Comparison of ENCODE assay signal across 18 cellular contexts in genomic region chr4:53810643-53811042, GRCh38.
A peak's percentile ranks its signal among the peaks of the same experiment; 100 is the strongest.
DNase-seq lines count a peak whose midpoint lies in the region; ATAC-seq and TF ChIP-seq lines count a peak whose summit lies in the region.
"Had no signal": no experiment of that assay in that cellular context is flagged by ENCODE, and none has a peak within 500 bp of the region (broad histone marks: within the 10 kb centered on the region; RNA-seq: fewer than 3 reads in every experiment).

No MANE protein-coding gene starts in this region.

- H3K36me3 ChIP-seq in IMR-90 (ENCODE audit: control insufficient read depth, insufficient read depth, low read length) (no peaks in the 10 kb centered on the region), esophagus muscularis mucosa (no peaks in the 10 kb centered on the region), neuronal stem cell (replicated peaks in 1 of 2; ENCODE audit: control insufficient read depth in 2 of 2, insufficient read depth in 2 of 2, low read length in 2 of 2) (no peaks in the 10 kb centered on the region), endodermal cell (ENCODE audit: control insufficient read depth, insufficient read depth, low read length) (no peaks in the 10 kb centered on the region)
- H3K36me3 ChIP-seq: BLaER1 treated with 17β-estradiol and CSF1 and Interleukin-3, amounts not matched to agents 10 nM and 100 nM had no signal

- H3K18ac ChIP-seq in IMR-90 (ENCODE audit: low read depth, low read length) (peak overlapping the region; percentile 24; the same call in 1 of the 2 replicates), neuronal stem cell (ENCODE audit: low read length) (peak overlapping the region; percentile 21)

- no peak overlapping the region for H3K4me3 Mint-ChIP-seq in endodermal cell
- H3K4me3 Mint-ChIP-seq: B cell; CD4-positive, alpha-beta T cell; CD8-positive, alpha-beta T cell had no signal

- H4K20me1 ChIP-seq in IMR-90 (ENCODE audit: insufficient read depth, low read length) = no peaks in the 10 kb centered on the region
- H4K20me1 ChIP-seq: BLaER1 treated with 17β-estradiol and CSF1 and Interleukin-3, amounts not matched to agents 10 nM and 100 nM had no signal

- TF ChIP-seq CTCF in IMR-90 (conservative IDR thresholded peaks at IDR 0.05; ENCODE audit: low read depth, low read length) (no peak), esophagus muscularis mucosa (IDR thresholded peaks at IDR 0.05) (no peak), endodermal cell (conservative IDR thresholded peaks at IDR 0.05) (no peak)

- H3K14ac ChIP-seq in IMR-90 (replicated peaks; ENCODE audit: low read depth, low read length) (no peak overlapping the region), neuronal stem cell (ENCODE audit: low read length) (no peak overlapping the region)

- no peak overlapping the region for H2BK5ac ChIP-seq in IMR-90 (ENCODE audit: low read depth, low read length, poor library complexity, severe bottlenecking)
- no peak overlapping the region for H2BK5ac ChIP-seq in neuronal stem cell (ENCODE audit: low read length)

- H2AK5ac ChIP-seq in IMR-90 (ENCODE audit: low read depth, low read length) (peak overlapping the region; percentile 4), neuronal stem cell (ENCODE audit: low read depth, low read length) (no peak overlapping the region)

- BruUV-seq in IMR-90 (replicated peaks; lab: Mats Ljungman, UMichigan) = no TSS peak

- H3K79me1 ChIP-seq in IMR-90 (ENCODE audit: low read depth in 1 of 2, low read length in 2 of 2) = no peaks in the 10 kb centered on the region
- H3K79me1 ChIP-seq in neuronal stem cell (ENCODE audit: low read depth, low read length) = no peaks in the 10 kb centered on the region

- H3K4me1 ChIP-seq in IMR-90 (ENCODE audit: control insufficient read depth, insufficient read depth, low read length) = peaks cover 2% of the 10 kb centered on the region
- H3K4me1 ChIP-seq in esophagus muscularis mucosa = no peaks in the 10 kb centered on the region
- no peaks in the 10 kb centered on the region for H3K4me1 ChIP-seq in neuronal stem cell (ENCODE audit: control insufficient read depth in 2 of 2, insufficient read depth in 1 of 2, low read depth in 1 of 2, low read length in 2 of 2)
- H3K4me1 ChIP-seq in endodermal cell (ENCODE audit: control insufficient read depth, insufficient read depth, low read length) = no peaks in the 10 kb centered on the region
- H3K4me1 ChIP-seq: A549; BLaER1 treated with 17β-estradiol and CSF1 and Interleukin-3, amounts not matched to agents 10 nM and 100 nM; Caco-2 had no signal

- in situ Hi-C loops in IMR-90 (cut with MboI; ENCODE audit: low sequenced_read_pairs) = no loop called here

- H3K9me1 ChIP-seq in IMR-90 (ENCODE audit: insufficient read depth, low read length) = peaks cover 4% of the 10 kb centered on the region

- no peak overlapping the region for H3K4me2 ChIP-seq in IMR-90 (ENCODE audit: low read depth, low read length)
- no peak overlapping the region for H3K4me2 ChIP-seq in neuronal stem cell (ENCODE audit: insufficient read depth, low read length, poor library complexity, severe bottlenecking)
- H3K4me2 ChIP-seq: A549; BLaER1 treated with 17β-estradiol and CSF1 and Interleukin-3, amounts not matched to agents 10 nM and 100 nM had no signal

- TF ChIP-seq EP300 in esophagus muscularis mucosa (IDR thresholded peaks at IDR 0.05) = no peak

- H3K4me3 ChIP-seq in IMR-90 (ENCODE audit: insufficient read depth, low read depth, low read length) (no peak overlapping the region), esophagus muscularis mucosa (no peak overlapping the region), neuronal stem cell (ENCODE audit: low read length in 2 of 2) (no peak overlapping the region), endodermal cell (ENCODE audit: low read length) (no peak overlapping the region)
- H3K4me3 ChIP-seq: A549; BLaER1 treated with 17β-estradiol and CSF1 and Interleukin-3, amounts not matched to agents 10 nM and 100 nM had no signal

- no peak overlapping the region for H2BK12ac ChIP-seq in neuronal stem cell (ENCODE audit: low read length)

- peaks cover 4% of the 10 kb centered on the region for H3K27me3 Mint-ChIP-seq in endodermal cell (ENCODE audit: insufficient read depth)

- no peak overlapping the region for H3K23ac ChIP-seq in IMR-90 (ENCODE audit: low read depth, low read length)
- H3K23ac ChIP-seq in neuronal stem cell (ENCODE audit: low read depth, low read length, poor library complexity) = no peak overlapping the region

- H4K5ac ChIP-seq in IMR-90 (ENCODE audit: low read depth, low read length) = no peak overlapping the region; the same call in 1 of the 2 replicates

- no peaks in the 10 kb centered on the region for H3K27me3 ChIP-seq in IMR-90 (ENCODE audit: control insufficient read depth, insufficient read depth, low read length)
- no peaks in the 10 kb centered on the region for H3K27me3 ChIP-seq in esophagus muscularis mucosa
- no peaks in the 10 kb centered on the region for H3K27me3 ChIP-seq in neuronal stem cell (ENCODE audit: control insufficient read depth in 3 of 3, insufficient read depth in 3 of 3, low read depth in 1 of 3, low read length in 3 of 3)
- no peaks in the 10 kb centered on the region for H3K27me3 ChIP-seq in endodermal cell (ENCODE audit: control insufficient read depth, insufficient read depth, low read length, poor library complexity, severe bottlenecking)
- H3K27me3 ChIP-seq: BLaER1 treated with 17β-estradiol and CSF1 and Interleukin-3, amounts not matched to agents 10 nM and 100 nM had no signal

- H4K91ac ChIP-seq in IMR-90 (ENCODE audit: insufficient read depth, low read depth, low read length) (no peak overlapping the region), neuronal stem cell (ENCODE audit: low read depth, low read length, poor library complexity) (no peak overlapping the region)

- H2BK15ac ChIP-seq in IMR-90 (ENCODE audit: low read depth, low read length) = peak overlapping the region; percentile 53; the same call in 1 of the 3 replicates
- no peak overlapping the region for H2BK15ac ChIP-seq in neuronal stem cell (ENCODE audit: low read length)

- H4K8ac ChIP-seq in IMR-90 (ENCODE audit: low read depth in 2 of 2, low read length in 2 of 2) = no peak overlapping the region
- no peak overlapping the region for H4K8ac ChIP-seq in neuronal stem cell (ENCODE audit: low read depth, low read length)

- no peaks in the 10 kb centered on the region; the same call in 1 of the 2 replicates for H3K9me3 ChIP-seq in IMR-90 (ENCODE audit: control insufficient read depth, insufficient read depth, low read length)
- H3K9me3 ChIP-seq in esophagus muscularis mucosa = no peaks in the 10 kb centered on the region
- no peaks in the 10 kb centered on the region for H3K9me3 ChIP-seq in neuronal stem cell (replicated peaks in 1 of 2; ENCODE audit: control insufficient read depth in 2 of 2, insufficient read depth in 1 of 2, low read depth in 1 of 2, low read length in 2 of 2)
- no peaks in the 10 kb centered on the region for H3K9me3 ChIP-seq in endodermal cell (ENCODE audit: control insufficient read depth, low read length)
- H3K9me3 ChIP-seq: A549; BLaER1 treated with 17β-estradiol and CSF1 and Interleukin-3, amounts not matched to agents 10 nM and 100 nM; Caco-2 had no signal

- dilution Hi-C loops in IMR-90 (cut with HindIII; ENCODE audit: low sequenced_read_pairs, unreplicated experiment) = no loop called here

- CTCF ChIA-PET in IMR-90 (lab: Yijun Ruan, JAX) = no interaction called here

- H3K4ac ChIP-seq in IMR-90 (ENCODE audit: low read depth, low read length) (peak overlapping the region; percentile 9; the same call in 1 of the 2 replicates), neuronal stem cell (ENCODE audit: low read length) (no peak overlapping the region)

- H3K9me3 Mint-ChIP-seq in endodermal cell = no peaks in the 10 kb centered on the region
- H3K9me3 Mint-ChIP-seq: CD4-positive, alpha-beta T cell; CD8-positive, alpha-beta T cell had no signal

- H2BK120ac ChIP-seq in IMR-90 (ENCODE audit: low read depth, low read length) (no peak overlapping the region), neuronal stem cell (ENCODE audit: low read depth, low read length) (no peak overlapping the region)

- no peak for TF ChIP-seq POLR2A in IMR-90 (IDR thresholded peaks at IDR 0.05; ENCODE audit: low read depth, low read length)
- no peak for TF ChIP-seq POLR2A in esophagus muscularis mucosa (IDR thresholded peaks at IDR 0.05; ENCODE audit: low read depth)

- 0 out of 2 replicates have a peak overlapping the region, but pooled peaks have one; percentile 10 for H2BK20ac ChIP-seq in IMR-90 (ENCODE audit: low read depth, low read length)

- POLR2A ChIA-PET in IMR-90 (lab: Charles Lee; ENCODE audit: unreplicated experiment) = no interaction called here

- no peak overlapping the region for H3K9ac ChIP-seq in IMR-90 (ENCODE audit: low read depth, low read length)
- no peak overlapping the region for H3K9ac ChIP-seq in neuronal stem cell (ENCODE audit: low read depth, low read length, poor library complexity)
- no peak overlapping the region for H3K9ac ChIP-seq in endodermal cell (ENCODE audit: extremely low read depth, low read length, poor library complexity, severe bottlenecking)
- H3K9ac ChIP-seq: BLaER1 treated with 17β-estradiol and CSF1 and Interleukin-3, amounts not matched to agents 10 nM and 100 nM had no signal

- peak; percentile 17; the same call in 1 of the 2 replicates for ATAC-seq in IMR-90 (ENCODE audit: low read depth)
- no peak for ATAC-seq in stimulated activated naive CD8-positive, alpha-beta T cell treated with anti-CD3 and anti-CD28 coated beads, Interleukin-15, Interleukin-2, amounts not matched to agents 100 U/mL and 50 U/mL, for 24 hours
- ATAC-seq: A549; CD8-positive, alpha-beta T cell had no signal

- H2AFZ ChIP-seq in IMR-90 (replicated peaks; ENCODE audit: low read length, poor library complexity) (no peak overlapping the region), neuronal stem cell (ENCODE audit: low read length) (no peak overlapping the region)

- H3K27ac ChIP-seq in IMR-90 (ENCODE audit: insufficient read depth, low read length) (0 out of 2 replicates have a peak overlapping the region, but pooled peaks have one; percentile 7), esophagus muscularis mucosa (replicated peaks in 1 of 4) (peak overlapping the region in 1 of 4 donors; percentile 16), neuronal stem cell (replicated peaks; ENCODE audit: low read length) (no peak overlapping the region), endodermal cell (ENCODE audit: low read depth, low read length) (no peak overlapping the region)
- H3K27ac ChIP-seq: 22Rv1; A549; BLaER1 treated with 17β-estradiol and CSF1 and Interleukin-3, amounts not matched to agents 10 nM and 100 nM; C4-2B had no signal

- 100% methylated on average over 1 of the region's 4 CpGs; no CpG with 5 or more reads in 1 of the 2 experiments for WGBS in IMR-90 (ENCODE audit: extremely low coverage in 2 of 2, insufficient read length in 1 of 2), 2 experiments
- whole genome bisulfite sequencing in esophagus muscularis mucosa = 93% methylated on average over 4 of the region's 4 CpGs
- WGBS in neuronal stem cell (ENCODE audit: extremely low coverage in 2 of 2, insufficient read length in 2 of 2, insufficient replicate concordance in 1 of 2), 2 donors = no CpG with 5 or more reads among the region's 4 CpGs
- 89% methylated on average over 3 to 4 of the region's 4 CpGs for WGBS in endodermal cell (ENCODE audit: insufficient coverage in 1 of 2, insufficient read length in 1 of 2), 2 experiments

- H3K36me3 Mint-ChIP-seq in endodermal cell (ENCODE audit: low read depth) = no peaks in the 10 kb centered on the region
- H3K36me3 Mint-ChIP-seq: CD8-positive, alpha-beta T cell had no signal

- TF ChIP-seq RAD21 in IMR-90 (IDR thresholded peaks at IDR 0.05; ENCODE audit: low read length) = no peak

- H3K4me1 Mint-ChIP-seq in endodermal cell = no peaks in the 10 kb centered on the region
- H3K4me1 Mint-ChIP-seq: B cell had no signal

- no peak overlapping the region for H3K27ac Mint-ChIP-seq in endodermal cell
- H3K27ac Mint-ChIP-seq: B cell; CD4-positive, alpha-beta T cell; CD8-positive, alpha-beta T cell had no signal

- no peak overlapping the region for H2AK9ac ChIP-seq in IMR-90 (replicated peaks; ENCODE audit: low read depth, low read length, poor library complexity)

- intact Hi-C loops in IMR-90 (cut with micrococcal nuclease) = no loop called here
- intact Hi-C loops in esophagus muscularis mucosa (cut with DNase I) = no loop called here

- no peak overlapping the region for H3K56ac ChIP-seq in IMR-90 (ENCODE audit: extremely low read depth, insufficient read depth, low read length)

- DNase-seq in IMR-90 (no peak), esophagus muscularis mucosa (ENCODE audit: extremely low spot score) (peak; percentile 78), neuronal stem cell (ENCODE audit: low spot score) (no peak), foreskin melanocyte (no peak), endodermal cell (no peak)
- DNase-seq in stimulated activated naive CD8-positive, alpha-beta T cell treated with anti-CD3 and anti-CD28 coated beads, Interleukin-15, Interleukin-2, amounts not matched to agents 100 U/mL and 50 U/mL, for 24 hours = no peak
- DNase-seq: AML-193; Caco-2; Calu3; CD4-positive, alpha-beta T cell; CD8-positive, alpha-beta T cell; DMS79 treated with DMSO at 0.1 percent for 48 hours; GF-D8 had no signal
